ENCODE assay signal across 1 cellular context in the genomic region with DNA sequence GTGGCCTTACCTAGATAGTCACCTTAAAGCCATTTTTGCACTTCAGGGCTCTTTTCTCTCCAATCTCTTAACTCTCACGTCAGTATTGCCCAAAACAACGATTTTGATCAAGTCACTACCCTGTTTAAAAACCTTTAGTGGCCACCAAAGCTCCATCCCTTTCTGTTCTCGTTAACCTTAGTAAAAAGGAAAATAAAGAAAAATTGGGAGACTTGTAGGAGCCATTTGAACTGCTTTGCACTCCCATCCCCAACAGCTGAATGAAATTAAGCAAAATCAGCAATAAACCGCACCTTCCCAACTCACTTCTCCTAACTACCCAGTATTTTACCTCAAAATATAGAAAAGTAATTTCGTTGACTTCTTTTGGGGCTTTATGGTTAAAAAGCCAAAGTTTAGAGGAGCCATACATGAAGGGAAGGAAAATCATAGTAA.
TF ChIP-seq lines count a peak whose summit lies in the region.

No MANE protein-coding gene starts in this region.

TF ChIP-seq in WTC11, 78 proteins besides CTCF, POLR2A, EP300 and RAD21 (continued from another document):
- no peak for TF ChIP-seq PREB (CRISPR knock-in tag; IDR thresholded peaks at IDR 0.05; ENCODE audit: borderline replicate concordance)
- TF ChIP-seq ETV6 (CRISPR knock-in tag; IDR thresholded peaks at IDR 0.05): no peak
